In genomic region chr12:121611306-121611705, GRCh38 we compare ENCODE assay signal across 13 cellular contexts. TPM values are rescaled to one million over a fixed set of nuclear protein-coding genes. Genes with fewer than 3 reads are reported as not detected.
A peak's percentile ranks its signal among the peaks of the same experiment; 100 is the strongest.
DNase-seq lines count a peak whose midpoint lies in the region; ATAC-seq and TF ChIP-seq lines count a peak whose summit lies in the region.
"Had no signal": no experiment of that assay in that cellular context is flagged by ENCODE, and none has a peak within 500 bp of the region (broad histone marks: within the 10 kb centered on the region; RNA-seq: fewer than 3 reads in every experiment).

No MANE protein-coding gene starts in this region.

- H3K9me3 Mint-ChIP-seq in activated T-cell treated with anti-CD3 and anti-CD28 coated beads, Interleukin-2, amount 50 U/mL, for 4 hours: no peaks in the 10 kb centered on the region
- H3K9me3 Mint-ChIP-seq in activated CD4-positive, alpha-beta T cell treated with anti-CD3 and anti-CD28 coated beads, Interleukin-2, amount 10 ng/mL, durations not matched to agents 24 days and 14 days: no peaks in the 10 kb centered on the region
- H3K9me3 Mint-ChIP-seq: T-helper 2 cell treated with Interferon-gamma antibody and Interleukin-4, amounts not matched to agents 5 μg/mL and 100 μg/mL, for 36 hours had no signal

- no peaks in the 10 kb centered on the region for H3K27me3 ChIP-seq in transverse colon
- H3K27me3 ChIP-seq in PC-9 (ENCODE audit: insufficient read depth, low read depth): no peaks in the 10 kb centered on the region
- H3K27me3 ChIP-seq: right lobe of liver had no signal

- no peak for TF ChIP-seq POLR2A in transverse colon (IDR thresholded peaks at IDR 0.05)

- peak; percentile 20 for DNase-seq in activated T-cell treated with anti-CD3 and anti-CD28 coated beads, Interleukin-2, amount 50 U/mL, for 4 hours
- DNase-seq in activated T-cell treated with anti-CD3 and anti-CD28 coated beads for 4 hours: no peak
- DNase-seq in activated CD4-positive, alpha-beta T cell treated with anti-CD3 and anti-CD28 coated beads, Interleukin-2, amount 10 ng/mL, durations not matched to agents 24 days and 14 days: peak; percentile 70
- DNase-seq in iPS-NIHi7 (ENCODE audit: extremely low spot score): peak; percentile 87
- peak; percentile 19 for DNase-seq in transverse colon
- DNase-seq in RKO (ENCODE audit: low spot score): no peak
- no peak for DNase-seq in PC-9
- no peak for DNase-seq in KBM-7
- DNase-seq: left ventricle myocardium inferior, NCI-H2171 treated with DMSO at 0.1 percent for 48 hours, right lobe of liver had no signal

- WGBS in transverse colon (ENCODE audit: low coverage in 1 of 2), 2 donors: 80 to 89% methylated on average over 1 to 2 of the region's 2 CpGs

- H3K36me3 ChIP-seq in transverse colon: no peaks in the 10 kb centered on the region
- no peaks in the 10 kb centered on the region for H3K36me3 ChIP-seq in PC-9 (ENCODE audit: low read depth)
- H3K36me3 ChIP-seq: left ventricle myocardium inferior, right lobe of liver had no signal

- peaks cover 2% of the 10 kb centered on the region for H3K4me1 Mint-ChIP-seq in activated T-cell treated with anti-CD3 and anti-CD28 coated beads, Interleukin-2, amount 50 U/mL, for 4 hours (ENCODE audit: low read depth)
- H3K4me1 Mint-ChIP-seq in activated CD4-positive, alpha-beta T cell treated with anti-CD3 and anti-CD28 coated beads, Interleukin-2, amount 10 ng/mL, durations not matched to agents 24 days and 14 days: peaks cover 4% of the 10 kb centered on the region

- H3K27me3 Mint-ChIP-seq in activated T-cell treated with anti-CD3 and anti-CD28 coated beads, Interleukin-2, amount 50 U/mL, for 4 hours (ENCODE audit: low read depth): no peaks in the 10 kb centered on the region
- H3K27me3 Mint-ChIP-seq in activated CD4-positive, alpha-beta T cell treated with anti-CD3 and anti-CD28 coated beads, Interleukin-2, amount 10 ng/mL, durations not matched to agents 24 days and 14 days: no peaks in the 10 kb centered on the region

- TF ChIP-seq EP300 in transverse colon (IDR thresholded peaks at IDR 0.05; ENCODE audit: low read depth): no peak

- no peaks in the 10 kb centered on the region for H4K20me1 ChIP-seq in PC-9 (ENCODE audit: insufficient read depth)

- TF ChIP-seq CTCF in transverse colon (IDR thresholded peaks at IDR 0.05): no peak
- TF ChIP-seq CTCF in PC-9 (conservative IDR thresholded peaks at IDR 0.05): no peak

- H3K4me3 ChIP-seq in transverse colon (no peak overlapping the region), PC-9 (no peak overlapping the region)
- H3K4me3 ChIP-seq: left ventricle myocardium inferior, right lobe of liver had no signal

- intact Hi-C loops in activated CD4-positive, alpha-beta T cell treated with anti-CD3 and anti-CD28 coated beads, Interleukin-2, amount 10 ng/mL, durations not matched to agents 24 days and 14 days (cut with micrococcal nuclease): no loop called here
- intact Hi-C loops in transverse colon (cut with DNase I; ENCODE audit: low total_unique reads) (no loop called here), PC-9 (cut with micrococcal nuclease; ENCODE audit: unreplicated experiment) (no loop called here)

- H3K36me3 Mint-ChIP-seq in activated T-cell treated with anti-CD3 and anti-CD28 coated beads, Interleukin-2, amount 50 U/mL, for 4 hours (ENCODE audit: insufficient read depth): no peaks in the 10 kb centered on the region
- H3K36me3 Mint-ChIP-seq in activated CD4-positive, alpha-beta T cell treated with anti-CD3 and anti-CD28 coated beads, Interleukin-2, amount 10 ng/mL, durations not matched to agents 24 days and 14 days (ENCODE audit: low read depth): peaks cover 1% of the 10 kb centered on the region

- no peaks in the 10 kb centered on the region for H3K79me2 ChIP-seq in PC-9 (ENCODE audit: low read depth)

- H3K9me2 ChIP-seq in PC-9 (ENCODE audit: insufficient read depth): no peaks in the 10 kb centered on the region

- no TSS peak for BruUV-seq in PC-9 (replicated peaks; lab: Mats Ljungman, UMichigan)

- H3K4me1 ChIP-seq in transverse colon: peaks cover 5 to 14% (median 12%) of the 10 kb centered on the region in 4 donors
- no peaks in the 10 kb centered on the region; the same call in 1 of the 2 replicates for H3K4me1 ChIP-seq in PC-9 (replicated peaks; ENCODE audit: insufficient read depth)
- H3K4me1 ChIP-seq: right lobe of liver had no signal

- H3K9me3 ChIP-seq in transverse colon: no peaks in the 10 kb centered on the region
- no peaks in the 10 kb centered on the region for H3K9me3 ChIP-seq in PC-9 (ENCODE audit: insufficient read depth, low read depth)
- H3K9me3 ChIP-seq: left ventricle myocardium inferior, right lobe of liver had no signal

- no peak overlapping the region for H2AFZ ChIP-seq in PC-9

- no peaks in the 10 kb centered on the region for H3F3A ChIP-seq in PC-9 (ENCODE audit: insufficient read depth, low read depth)

- H3K27ac Mint-ChIP-seq in activated CD4-positive, alpha-beta T cell treated with anti-CD3 and anti-CD28 coated beads, Interleukin-2, amount 10 ng/mL, durations not matched to agents 24 days and 14 days: no peak overlapping the region
- H3K27ac Mint-ChIP-seq: T-helper 2 cell treated with Interferon-gamma antibody and Interleukin-4, amounts not matched to agents 5 μg/mL and 100 μg/mL, for 36 hours had no signal

- H3K4me2 ChIP-seq in PC-9: no peak overlapping the region

- POLR2A ChIA-PET in PC-9 (lab: Charles Lee; ENCODE audit: unreplicated experiment): no interaction called here

- CTCF ChIA-PET in PC-9 (lab: Charles Lee): interaction anchor here (0.7 kb wide), 1 partner anchor 148 kb away, joined by 7 read pairs; no protein-coding TSS in a partner anchor

- peak overlapping the region; percentile 69 to 88 (median 74) for H3K27ac ChIP-seq in transverse colon
- H3K27ac ChIP-seq in PC-9: no peak overlapping the region
- H3K27ac ChIP-seq: HL-60, right lobe of liver had no signal

- in situ Hi-C loops in transverse colon (cut with MboI; ENCODE audit: low pct_ligation_motif_present in 1 of 4, low pct_unique_long_range_greater_than_20kb in 1 of 4, low sequenced_read_pairs in 3 of 4) (loop anchor here in 1 of 4 donors (10.0 kb wide), 1 partner anchor 47 kb away; no protein-coding TSS in a partner anchor), KBM-7 (cut with MboI; ENCODE audit: low pct_unique_long_range_greater_than_20kb, low sequenced_read_pairs) (no loop called here)

- peak in 1 of 2 donors; percentile 43 for ATAC-seq in activated T-cell treated with anti-CD3 and anti-CD28 coated beads, Interleukin-2, amount 50 U/mL, for 4 hours

- H3K4me3 Mint-ChIP-seq in activated T-cell treated with anti-CD3 and anti-CD28 coated beads, Interleukin-2, amount 50 U/mL, for 4 hours: no peak overlapping the region
- H3K4me3 Mint-ChIP-seq in activated CD4-positive, alpha-beta T cell treated with anti-CD3 and anti-CD28 coated beads, Interleukin-2, amount 10 ng/mL, durations not matched to agents 24 days and 14 days: no peak overlapping the region
- H3K4me3 Mint-ChIP-seq: T-helper 2 cell treated with Interferon-gamma antibody and Interleukin-4, amounts not matched to agents 5 μg/mL and 100 μg/mL, for 36 hours had no signal

RNA-seq across cellular contexts. Expression of gene ORAI1, which starts 15.0 kb away (rescaled TPM):
- total RNA-seq in activated T-cell treated with anti-CD3 and anti-CD28 coated beads, Interleukin-2, amount 50 U/mL, for 4 hours: 10 to 100 TPM; 46.2 to 49.8 (median 48.9) TPM
- total RNA-seq in activated CD4-positive, alpha-beta T cell treated with anti-CD3 and anti-CD28 coated beads, Interleukin-2, amount 10 ng/mL, durations not matched to agents 24 days and 14 days: 58.3 and 61.8 TPM in 2 replicates
- total RNA-seq in transverse colon (1 to 10 TPM; 7.5 to 9.1 (median 8.2) TPM), PC-9 (2021) (25.6 and 28.1 TPM in 2 replicates)

RNA-seq across cellular contexts. Expression of gene KDM2B, which starts 30.5 kb away (rescaled TPM):
- 10 to 100 TPM; 47.3 to 51.8 (median 48.6) TPM for total RNA-seq in activated T-cell treated with anti-CD3 and anti-CD28 coated beads, Interleukin-2, amount 50 U/mL, for 4 hours
- total RNA-seq in activated CD4-positive, alpha-beta T cell treated with anti-CD3 and anti-CD28 coated beads, Interleukin-2, amount 10 ng/mL, durations not matched to agents 24 days and 14 days: 60.7 and 62.9 TPM in 2 replicates
- total RNA-seq in transverse colon (10 to 100 TPM in 3 of 4 donors, 1 to 10 TPM in 1; 7.2 to 39.3 (median 15.2) TPM), PC-9 (2021) (43.6 and 45.1 TPM in 2 replicates)

RNA-seq across cellular contexts. Expression of gene MORN3, which starts 58.1 kb away (rescaled TPM):
- total RNA-seq in activated T-cell treated with anti-CD3 and anti-CD28 coated beads, Interleukin-2, amount 50 U/mL, for 4 hours: 1 to 10 TPM in 2 of 3 donors, under 1 TPM in 1; 0.60 to 1.2 (median 1.2) TPM
- total RNA-seq in activated CD4-positive, alpha-beta T cell treated with anti-CD3 and anti-CD28 coated beads, Interleukin-2, amount 10 ng/mL, durations not matched to agents 24 days and 14 days: 0.26 and 1.0 TPM in 2 replicates
- total RNA-seq in transverse colon (under 1 TPM in 1 of 4 donors, not detected in 3; 0.48 TPM), PC-9 (2021) (1.8 and 2.9 TPM in 2 replicates)
- total RNA-seq: left ventricle myocardium inferior had no signal

Comparison
In these comparisons a context has a peak if more than half of its experiments do, and no peak if none do; other contexts are left out.
1. DNase-seq: peak in activated T-cell treated with anti-CD3 and anti-CD28 coated beads, Interleukin-2, amount 50 U/mL, for 4 hours (single experiment), activated CD4-positive, alpha-beta T cell treated with anti-CD3 and anti-CD28 coated beads, Interleukin-2, amount 10 ng/mL, durations not matched to agents 24 days and 14 days (single experiment), iPS-NIHi7 (single experiment) and transverse colon (single experiment); none in activated T-cell treated with anti-CD3 and anti-CD28 coated beads for 4 hours (single experiment), RKO (single experiment), PC-9 (0 of 2) and KBM-7 (single experiment).